8 cellular contexts compared by ENCODE assay signal in the genomic region with DNA sequence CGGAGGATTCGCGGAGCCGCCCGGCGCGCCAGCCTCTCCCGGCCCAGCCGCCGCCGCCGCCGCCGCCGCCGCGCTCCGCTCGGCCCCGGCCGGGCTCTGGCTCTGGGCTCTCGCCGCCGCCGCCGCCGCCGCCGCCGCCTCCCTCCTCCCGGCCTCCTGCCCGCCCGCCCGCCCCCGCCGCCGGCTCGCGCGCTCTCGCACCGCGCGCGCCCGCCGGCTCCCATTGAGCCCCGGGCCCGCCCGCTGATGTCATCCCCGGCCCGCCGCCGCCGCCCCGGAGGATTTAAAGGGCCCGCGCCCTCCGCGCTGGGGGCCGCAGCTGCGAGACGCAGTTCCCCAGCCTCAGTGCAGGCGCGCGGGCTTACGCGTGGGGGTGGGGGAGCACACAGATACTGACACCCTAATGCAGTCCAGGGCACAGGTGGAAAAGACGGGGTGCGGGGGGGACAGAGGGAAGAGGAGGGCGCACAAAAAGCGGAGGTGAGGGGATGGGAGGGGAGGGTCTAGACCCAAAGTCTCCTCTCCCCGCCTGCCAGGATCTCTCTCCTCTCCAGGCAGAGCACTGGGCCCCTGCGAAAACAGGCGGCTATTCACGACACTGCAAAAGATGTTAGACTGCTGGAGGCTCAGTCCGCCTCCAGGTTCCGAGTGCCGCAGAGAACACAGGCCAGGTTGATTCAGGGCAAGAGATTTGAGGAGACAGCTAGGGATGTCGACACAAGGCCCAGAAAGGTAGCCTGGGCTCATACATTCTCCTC.
DNase-seq lines count a peak whose midpoint lies in the region; ATAC-seq lines count a peak whose summit lies in the region.

A gene (minus strand): TSS at position 197 of the 758 bp plus-strand sequence. CDS start 3,276 bp downstream, outside the sequence.

- H2AFZ ChIP-seq in ACC112 (ENCODE audit: low read length, unreplicated experiment) = peak within 1 kb of the TSS; percentile 42

- peak within 1 kb of the TSS; percentile 94 for H3K4me3 ChIP-seq in ACC112 (ENCODE audit: low read depth, low read length)

- peaks cover 7% of the 10 kb centered on the region; the same call in 1 of the 2 replicates for H3K36me3 ChIP-seq in ACC112 (ENCODE audit: insufficient read depth, low read length)

- H3K4me1 ChIP-seq in ACC112 (ENCODE audit: control insufficient read depth, insufficient read depth, low read length, unreplicated experiment) = peaks cover 38% of the 10 kb centered on the region

- peaks cover 45% of the 10 kb centered on the region for H3K79me2 ChIP-seq in ACC112 (ENCODE audit: control insufficient read depth, insufficient read depth, low read length, unreplicated experiment)

- no peaks in the 10 kb centered on the region for H3K27me3 ChIP-seq in ACC112 (ENCODE audit: insufficient read depth, low read length)
- no peaks in the 10 kb centered on the region for H3K27me3 ChIP-seq in layer of hippocampus (ENCODE audit: control insufficient read depth, insufficient read depth, low read length)

- H3K27ac ChIP-seq in ACC112 (ENCODE audit: low read depth, low read length) (peak within 1 kb of the TSS; percentile 98), cingulate gyrus (ENCODE audit: low read depth, low read length) (peak within 1 kb of the TSS; percentile 99), layer of hippocampus (ENCODE audit: low read depth, low read length) (peak within 1 kb of the TSS; percentile 95)

- ATAC-seq in GM19035 (IDR thresholded peaks at IDR 0.05; ENCODE audit: unreplicated experiment) (peak; percentile 47), HG02981 (IDR thresholded peaks at IDR 0.05; ENCODE audit: unreplicated experiment) (no peak)

- DNase-seq in NCI-H1105 (lab: John Stamatoyannopoulos, UW) = peak; percentile 31
- DNase-seq in activated CD4-positive, alpha-beta T cell treated with anti-CD3 and anti-CD28 coated beads for 48 hours = peak; percentile 77
- DNase-seq in stimulated activated CD4-positive, alpha-beta T cell treated with anti-CD3 and anti-CD28 coated beads, Interleukin-1b, Interleukin-23, amount 100 ng/mL, for 1 hour (ENCODE audit: low read depth in 2 of 2) = peak; percentile 22 to 50
